ENCODE assay signal across 8 cellular contexts in genomic region chr1:148387122-148387960, GRCh38.
DNase-seq lines count a peak whose midpoint lies in the region; ATAC-seq, FAIRE-seq and TF ChIP-seq lines count a peak whose summit lies in the region.
"Not testable (repeated sequence)": the region's sequence is repeated elsewhere in the genome, so short reads cannot be mapped to it uniquely, and the experiment has no call there.

No MANE protein-coding gene starts in this region.

- 35% methylated on average over 16 of the region's 18 CpGs for WGBS in K562 (ENCODE audit: insufficient coverage, low coverage, missing lambda C conversion rate)
- WGBS in gastroesophageal sphincter (ENCODE audit: low coverage in 1 of 2), 2 donors = 74 to 84% methylated on average over 13 to 16 of the region's 18 CpGs

- H3K9me3 ChIP-seq in K562 (replicated peaks; ENCODE audit: control insufficient read depth, insufficient read depth, low read depth, low read length); gastroesophageal sphincter: not testable (repeated sequence)

- not testable (repeated sequence) for H3K4me1 Mint-ChIP-seq in Calu3 (ENCODE audit: low read depth, unreplicated experiment)
- peaks cover 29% of the 10 kb centered on the region for H3K4me1 Mint-ChIP-seq in activated CD8-positive, alpha-beta T cell treated with anti-CD3 and anti-CD28 coated beads for 36 hours (ENCODE audit: low read depth)
- peaks cover 32 to 56% (median 51%) of the 10 kb centered on the region in 4 donors for H3K4me1 Mint-ChIP-seq in naive thymus-derived CD8-positive, alpha-beta T cell
- peaks cover 55% of the 10 kb centered on the region for H3K4me1 Mint-ChIP-seq in stimulated activated naive CD8-positive, alpha-beta T cell treated with anti-CD3 and anti-CD28 coated beads, Interleukin-15, amount 100 ng/mL, for 72 hours

- in situ Hi-C loops in K562 (cut with MboI) = not testable (repeated sequence)

- TF ChIP-seq EP300 in Ishikawa (IDR thresholded peaks at IDR 0.05; ENCODE audit: borderline replicate concordance); K562 (IDR thresholded peaks at IDR 0.05; ENCODE audit: low read length); gastroesophageal sphincter (IDR thresholded peaks at IDR 0.05): not testable (repeated sequence)

- H3K9ac ChIP-seq in K562 (ENCODE audit: insufficient read depth in 1 of 2, low read depth in 2 of 2, low read length in 2 of 2) = peak overlapping the region; percentile 28 to 87; a peak in 3 of 4 replicates

- H3K79me2 ChIP-seq in K562 (ENCODE audit: control insufficient read depth, insufficient read depth, low read length) = not testable (repeated sequence)

- DNase-seq in Calu3; RWPE1 (ENCODE audit: low spot score); naive thymus-derived CD8-positive, alpha-beta T cell; stimulated activated naive CD8-positive, alpha-beta T cell treated with anti-CD3 and anti-CD28 coated beads, Interleukin-15, amount 100 ng/mL, for 72 hours: not testable (repeated sequence)
- DNase-seq in activated CD8-positive, alpha-beta T cell treated with anti-CD3 and anti-CD28 coated beads for 36 hours = peak; percentile 11
- peak in 2 of 4 experiments; percentile 11 to 42 for DNase-seq in K562 (ENCODE audit: extremely low read depth in 1 of 4, low spot score in 3 of 4)

- TF ChIP-seq RAD21 in Ishikawa (IDR thresholded peaks at IDR 0.05; ENCODE audit: low read depth); K562 (CRISPR knock-in tag; conservative IDR thresholded peaks at IDR 0.05 in 1 of 2, IDR thresholded peaks at IDR 0.05 in 1 of 2): not testable (repeated sequence)

- H3K4me3 Mint-ChIP-seq in Calu3 (ENCODE audit: low read depth, unreplicated experiment) = peak overlapping the region; percentile 87
- H3K4me3 Mint-ChIP-seq in activated CD8-positive, alpha-beta T cell treated with anti-CD3 and anti-CD28 coated beads for 36 hours = peak overlapping the region; percentile 84
- peak overlapping the region; percentile 94 to 98 (median 95) for H3K4me3 Mint-ChIP-seq in naive thymus-derived CD8-positive, alpha-beta T cell
- H3K4me3 Mint-ChIP-seq in stimulated activated naive CD8-positive, alpha-beta T cell treated with anti-CD3 and anti-CD28 coated beads, Interleukin-15, amount 100 ng/mL, for 72 hours = peak overlapping the region; percentile 32 to 38

- not testable (repeated sequence) for TF ChIP-seq POLR2A in K562 (conservative IDR thresholded peaks at IDR 0.05); gastroesophageal sphincter (IDR thresholded peaks at IDR 0.05)

- not testable (repeated sequence) for FAIRE-seq in K562 (lab: Jason Lieb, UNC)

- CTCF ChIA-PET in Calu3 (lab: Charles Lee); RWPE1 (lab: Yijun Ruan, JAX); activated CD8-positive, alpha-beta T cell treated with anti-CD3 and anti-CD28 coated beads for 36 hours (lab: Charles Lee): not testable (repeated sequence)
- CTCF ChIA-PET in K562 (lab: Yijun Ruan, JAX; ENCODE audit: low intra/inter-chr PET ratio) = interaction anchor here (0.8 kb wide), 1 partner anchor 16 kb away, joined by 3 read pairs; no protein-coding TSS in a partner anchor

- not testable (repeated sequence) for H3K9me1 ChIP-seq in K562 (ENCODE audit: control insufficient read depth, insufficient read depth, low read length)

- H4K20me1 ChIP-seq in K562 (replicated peaks; ENCODE audit: control insufficient read depth, insufficient read depth, low read length) = not testable (repeated sequence)

- POLR2A ChIA-PET in RWPE1 (lab: Yijun Ruan, JAX; ENCODE audit: low non-redundant PET) = not testable (repeated sequence)
- POLR2A ChIA-PET in activated CD8-positive, alpha-beta T cell treated with anti-CD3 and anti-CD28 coated beads for 36 hours (lab: Charles Lee) = interaction anchor here (0.7 to 6.2 kb wide), 12 partner anchors 8 to 135 kb away, joined by 3 to 82 read pairs (median 14); no protein-coding TSS in a partner anchor
- POLR2A ChIA-PET in K562 (lab: Yijun Ruan, JAX) = interaction anchor here (2.0 to 2.6 kb wide), 2 partner anchors 11 to 53 kb away, joined by 12 to 20 read pairs; no protein-coding TSS in a partner anchor
- POLR2A ChIA-PET in naive thymus-derived CD8-positive, alpha-beta T cell (lab: Charles Lee) = interaction anchor here (0.6 to 5.0 kb wide), 4 partner anchors 8 to 15 kb away, joined by 4 to 141 read pairs (median 18); no protein-coding TSS in a partner anchor

- not testable (repeated sequence) for H3K36me3 ChIP-seq in K562 (ENCODE audit: control insufficient read depth, insufficient read depth, low read length); gastroesophageal sphincter

- peak overlapping the region; percentile 93 for H2AFZ ChIP-seq in K562 (ENCODE audit: low read depth, low read length)

- not testable (repeated sequence) for TF ChIP-seq CTCF in Calu3 (IDR thresholded peaks at IDR 0.05; ENCODE audit: unreplicated experiment); RWPE1 (conservative IDR thresholded peaks at IDR 0.05; ENCODE audit: low read depth); activated CD8-positive, alpha-beta T cell treated with anti-CD3 and anti-CD28 coated beads for 36 hours (IDR thresholded peaks at IDR 0.05); K562 (IDR thresholded peaks at IDR 0.05 in 2 of 3, conservative IDR thresholded peaks at IDR 0.05 in 1 of 3; ENCODE audit: insufficient read depth in 2 of 3, low read depth in 1 of 3, low read length in 3 of 3); gastroesophageal sphincter (IDR thresholded peaks at IDR 0.05)

- peak overlapping the region; percentile 42 for H3K4me3 ChIP-seq in K562
- H3K4me3 ChIP-seq in gastroesophageal sphincter = not testable (repeated sequence)

- H3K27me3 ChIP-seq in K562 (ENCODE audit: control insufficient read depth in 2 of 2, insufficient read depth in 2 of 2, low read length in 2 of 2); gastroesophageal sphincter: not testable (repeated sequence)

- H3K4me2 ChIP-seq in K562 (ENCODE audit: insufficient read depth, low read length) = peak overlapping the region; percentile 73

- peaks cover 14 to 19% of the 10 kb centered on the region in 2 experiments; a peak in 4 of 5 replicates for H3K4me1 ChIP-seq in K562 (replicated peaks in 1 of 2; ENCODE audit: control insufficient read depth in 2 of 2, insufficient read depth in 2 of 2, low read length in 2 of 2)
- H3K4me1 ChIP-seq in gastroesophageal sphincter = not testable (repeated sequence)

- H3K27me3 Mint-ChIP-seq in Calu3 (ENCODE audit: unreplicated experiment); activated CD8-positive, alpha-beta T cell treated with anti-CD3 and anti-CD28 coated beads for 36 hours; naive thymus-derived CD8-positive, alpha-beta T cell; stimulated activated naive CD8-positive, alpha-beta T cell treated with anti-CD3 and anti-CD28 coated beads, Interleukin-15, amount 100 ng/mL, for 72 hours: not testable (repeated sequence)

- peaks cover 16% of the 10 kb centered on the region for H3K36me3 Mint-ChIP-seq in Calu3 (ENCODE audit: insufficient read depth, unreplicated experiment)
- not testable (repeated sequence) for H3K36me3 Mint-ChIP-seq in activated CD8-positive, alpha-beta T cell treated with anti-CD3 and anti-CD28 coated beads for 36 hours (ENCODE audit: low read depth); naive thymus-derived CD8-positive, alpha-beta T cell

- H3K27ac Mint-ChIP-seq in Calu3 (ENCODE audit: unreplicated experiment) = peak overlapping the region; percentile 95
- peak overlapping the region; percentile 26 for H3K27ac Mint-ChIP-seq in activated CD8-positive, alpha-beta T cell treated with anti-CD3 and anti-CD28 coated beads for 36 hours
- H3K27ac Mint-ChIP-seq in naive thymus-derived CD8-positive, alpha-beta T cell = peak overlapping the region; percentile 98 to 100 (median 100)
- peak overlapping the region; percentile 68 to 74 for H3K27ac Mint-ChIP-seq in stimulated activated naive CD8-positive, alpha-beta T cell treated with anti-CD3 and anti-CD28 coated beads, Interleukin-15, amount 100 ng/mL, for 72 hours

- ATAC-seq in activated CD8-positive, alpha-beta T cell treated with anti-CD3 and anti-CD28 coated beads for 36 hours; K562; gastroesophageal sphincter; naive thymus-derived CD8-positive, alpha-beta T cell; stimulated activated naive CD8-positive, alpha-beta T cell treated with anti-CD3 and anti-CD28 coated beads, Interleukin-15, amount 100 ng/mL, for 72 hours: not testable (repeated sequence)

- peak overlapping the region; percentile 75; the same call in 1 of the 2 replicates for H3K27ac ChIP-seq in RWPE1
- H3K27ac ChIP-seq in K562 (ENCODE audit: extremely low read depth, low read depth, low read length) = peak overlapping the region; percentile 97; the same call in 1 of the 3 replicates
- peak overlapping the region in 3 of 4 donors; percentile 88 to 93 (median 89) for H3K27ac ChIP-seq in gastroesophageal sphincter

- intact Hi-C loops in Calu3 (cut with micrococcal nuclease; ENCODE audit: unreplicated experiment); activated CD8-positive, alpha-beta T cell treated with anti-CD3 and anti-CD28 coated beads for 36 hours (cut with micrococcal nuclease); K562 (cut with micrococcal nuclease): not testable (repeated sequence)

- H3K9me3 Mint-ChIP-seq in Calu3 (ENCODE audit: low read depth, unreplicated experiment); activated CD8-positive, alpha-beta T cell treated with anti-CD3 and anti-CD28 coated beads for 36 hours; naive thymus-derived CD8-positive, alpha-beta T cell; stimulated activated naive CD8-positive, alpha-beta T cell treated with anti-CD3 and anti-CD28 coated beads, Interleukin-15, amount 100 ng/mL, for 72 hours: not testable (repeated sequence)

- not testable (repeated sequence) for BruUV-seq in Calu3 (replicated peaks; lab: Mats Ljungman, UMichigan); K562 (replicated peaks; lab: Mats Ljungman, UMichigan)

TF ChIP-seq in Ishikawa, 13 proteins besides CTCF, POLR2A, EP300 and RAD21:
- peak; percentile 37; the same call in 1 of the 2 replicates for TF ChIP-seq NFIC (IDR thresholded peaks at IDR 0.05)

TF ChIP-seq in K562, 482 proteins besides CTCF, POLR2A, EP300 and RAD21:
- TF ChIP-seq NFIX (CRISPR knock-in tag; IDR thresholded peaks at IDR 0.05; ENCODE audit: low read depth) (peak; percentile 39; the same call in 1 of the 2 replicates), NFIC (IDR thresholded peaks at IDR 0.05) (peak; percentile 89)

Comparison
In these comparisons a context has a peak if more than half of its experiments do, and no peak if none do; other contexts are left out.
1. H3K27ac Mint-ChIP-seq: peak in every context shown above with its lines; median percentile 100 in naive thymus-derived CD8-positive, alpha-beta T cell; 95 in Calu3; 71 in stimulated activated naive CD8-positive, alpha-beta T cell treated with anti-CD3 and anti-CD28 coated beads, Interleukin-15, amount 100 ng/mL, for 72 hours; 26 in activated CD8-positive, alpha-beta T cell treated with anti-CD3 and anti-CD28 coated beads for 36 hours.
2. H3K4me3 Mint-ChIP-seq: peak in every context shown above with its lines; median percentile 95 in naive thymus-derived CD8-positive, alpha-beta T cell; 87 in Calu3; 84 in activated CD8-positive, alpha-beta T cell treated with anti-CD3 and anti-CD28 coated beads for 36 hours; 35 in stimulated activated naive CD8-positive, alpha-beta T cell treated with anti-CD3 and anti-CD28 coated beads, Interleukin-15, amount 100 ng/mL, for 72 hours.